1 cellular context compared by ENCODE assay signal in the genomic region with DNA sequence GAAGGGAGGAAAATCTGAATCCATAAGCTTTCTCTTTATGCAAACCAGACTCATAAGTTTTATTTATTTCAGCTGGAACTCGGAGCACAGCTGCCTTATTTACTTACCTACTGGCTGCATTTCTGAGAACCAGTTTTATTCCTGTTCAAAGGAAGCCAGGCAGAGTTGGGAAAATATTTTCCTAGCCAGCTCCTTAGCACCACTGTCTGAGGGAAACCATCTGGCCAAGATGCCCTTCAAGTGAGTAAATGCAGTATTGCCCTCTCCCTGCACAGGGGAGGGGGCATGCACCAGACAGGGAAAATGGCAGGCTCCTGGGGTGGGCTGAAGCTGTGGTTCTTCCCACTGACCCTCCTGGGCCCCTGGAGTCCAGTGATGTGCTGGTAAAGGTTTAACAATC.
TF ChIP-seq lines count a peak whose summit lies in the region.

No MANE protein-coding gene starts in this region.

TF ChIP-seq in WTC11, 78 proteins besides CTCF, POLR2A, EP300 and RAD21 (continued from another document):
- TF ChIP-seq, protein P1, sequence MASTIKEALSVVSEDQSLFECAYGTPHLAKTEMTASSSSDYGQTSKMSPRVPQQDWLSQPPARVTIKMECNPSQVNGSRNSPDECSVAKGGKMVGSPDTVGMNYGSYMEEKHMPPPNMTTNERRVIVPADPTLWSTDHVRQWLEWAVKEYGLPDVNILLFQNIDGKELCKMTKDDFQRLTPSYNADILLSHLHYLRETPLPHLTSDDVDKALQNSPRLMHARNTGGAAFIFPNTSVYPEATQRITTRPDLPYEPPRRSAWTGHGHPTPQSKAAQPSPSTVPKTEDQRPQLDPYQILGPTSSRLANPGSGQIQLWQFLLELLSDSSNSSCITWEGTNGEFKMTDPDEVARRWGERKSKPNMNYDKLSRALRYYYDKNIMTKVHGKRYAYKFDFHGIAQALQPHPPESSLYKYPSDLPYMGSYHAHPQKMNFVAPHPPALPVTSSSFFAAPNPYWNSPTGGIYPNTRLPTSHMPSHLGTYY (CRISPR knock-in tag; IDR thresholded peaks at IDR 0.05), result no peak
- TF ChIP-seq STAT6 (CRISPR knock-in tag; conservative IDR thresholded peaks at IDR 0.05; ENCODE audit: low read depth) (no peak), FOXP4 (CRISPR knock-in tag; IDR thresholded peaks at IDR 0.05) (no peak)
